In the genomic region with DNA sequence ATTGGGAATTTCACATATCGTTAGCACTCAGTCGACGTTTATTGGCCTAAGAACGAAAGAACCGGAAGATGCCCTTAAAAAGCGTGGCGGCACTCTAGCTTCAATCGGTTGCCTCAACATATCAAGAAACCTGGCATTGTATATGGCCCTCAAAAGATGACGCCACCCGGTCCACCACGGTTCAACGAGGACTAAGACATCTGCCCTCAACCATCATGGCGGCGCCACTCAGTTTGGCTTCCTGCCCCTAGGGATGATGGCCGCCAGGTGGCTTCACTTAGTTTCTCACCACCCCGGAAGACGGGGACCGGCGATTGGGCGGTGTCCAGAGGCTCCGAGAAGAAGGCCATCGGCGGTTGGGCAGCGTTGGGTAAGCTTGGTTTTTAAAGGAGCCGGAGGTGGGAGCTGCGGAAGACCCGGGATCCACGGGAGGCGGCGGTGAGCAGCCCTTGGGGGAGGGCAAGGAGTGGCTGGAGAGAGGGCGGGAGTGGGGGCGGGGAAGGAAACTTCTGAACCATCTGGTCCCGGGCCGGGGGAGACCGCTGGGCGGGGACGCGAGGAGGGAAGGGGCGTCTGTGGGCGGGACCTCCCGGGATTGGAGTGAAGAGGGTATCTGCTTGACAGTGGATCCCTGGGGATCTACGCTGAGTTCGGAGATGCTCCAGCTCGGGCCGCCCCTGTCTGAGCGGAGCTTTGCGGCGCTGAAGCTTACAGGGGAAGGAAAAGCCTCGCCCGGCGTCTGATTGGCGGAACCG, we compare ENCODE assay signal across 8 cellular contexts. TPM values are rescaled to one million over a fixed set of nuclear protein-coding genes. Genes with fewer than 3 reads are reported as not detected.
DNase-seq lines count a peak whose midpoint lies in the region; ATAC-seq and TF ChIP-seq lines count a peak whose summit lies in the region.

Gene PRR14, plus strand, starts transcription at position 592 of the 755 bp plus-strand sequence. CDS start 686 bp downstream, outside the sequence.

- no peaks in the 10 kb centered on the region for H3K27me3 Mint-ChIP-seq in T-helper 1 cell treated with Interleukin-12 subunit alpha and Interleukin-12 subunit beta and Interleukin-4 antibody, amounts not matched to agents 30 μg/mL and 1 μg/mL, for 36 hours (ENCODE audit: low read depth)

- H3K27ac Mint-ChIP-seq in T-helper 1 cell treated with Interleukin-12 subunit alpha and Interleukin-12 subunit beta and Interleukin-4 antibody, amounts not matched to agents 30 μg/mL and 1 μg/mL, for 36 hours, result peak within 1 kb of the TSS; percentile 97

- peak within 1 kb of the TSS; percentile 73 to 97 (median 88) for H3K4me3 ChIP-seq in heart right ventricle
- peak within 1 kb of the TSS; percentile 64 to 89 (median 82) for H3K4me3 ChIP-seq in upper lobe of left lung

- H3K9me3 Mint-ChIP-seq in T-helper 1 cell treated with Interleukin-12 subunit alpha and Interleukin-12 subunit beta and Interleukin-4 antibody, amounts not matched to agents 30 μg/mL and 1 μg/mL, for 36 hours, result no peaks in the 10 kb centered on the region

- no peak for TF ChIP-seq EP300 in upper lobe of left lung (IDR thresholded peaks at IDR 0.05)

- H3K4me1 Mint-ChIP-seq in T-helper 1 cell treated with Interleukin-12 subunit alpha and Interleukin-12 subunit beta and Interleukin-4 antibody, amounts not matched to agents 30 μg/mL and 1 μg/mL, for 36 hours (ENCODE audit: low read depth), result peaks cover 26% of the 10 kb centered on the region

- intact Hi-C loops in heart right ventricle (cut with DNase I) (loop anchor here in 4 of 10 donors (1.0 to 10.0 kb wide), 6 partner anchors 8 to 836 kb away; partner anchors contain the start of genes FBRS (in 2 of the 4), PAGR1 (in 1 of the 4), PPP4C (in 1 of the 4) and PRRT2 (in 1 of the 4)), posterior cingulate gyrus (cut with DNase I) (loop anchor here (1.0 to 5.0 kb wide), 3 partner anchors 8 to 78 kb away; partner anchors contain the start of genes FBRS, SRCAP and ZNF688)

- no peaks in the 10 kb centered on the region for H3K27me3 ChIP-seq in heart right ventricle
- H3K27me3 ChIP-seq in upper lobe of left lung, result no peaks in the 10 kb centered on the region

- H3K4me3 Mint-ChIP-seq in T-helper 1 cell treated with Interleukin-12 subunit alpha and Interleukin-12 subunit beta and Interleukin-4 antibody, amounts not matched to agents 30 μg/mL and 1 μg/mL, for 36 hours, result peak within 1 kb of the TSS; percentile 96

- H3K9me3 ChIP-seq in heart right ventricle (no peaks in the 10 kb centered on the region), upper lobe of left lung (no peaks in the 10 kb centered on the region)

- H3K36me3 Mint-ChIP-seq in T-helper 1 cell treated with Interleukin-12 subunit alpha and Interleukin-12 subunit beta and Interleukin-4 antibody, amounts not matched to agents 30 μg/mL and 1 μg/mL, for 36 hours (ENCODE audit: low read depth), result peaks cover 25% of the 10 kb centered on the region

- WGBS in heart right ventricle, 2 donors, result 1 to 2% methylated on average over 51 to 53 of the region's 53 CpGs
- 0 to 2% methylated on average over 49 to 52 of the region's 53 CpGs for WGBS in upper lobe of left lung, 2 donors

- H3K27ac ChIP-seq in heart right ventricle (peak within 1 kb of the TSS; percentile 89 to 98 (median 96)), upper lobe of left lung (peak within 1 kb of the TSS; percentile 92 to 97 (median 96))

- peaks cover 3 to 23% (median 19%) of the 10 kb centered on the region in 9 donors for H3K4me1 ChIP-seq in heart right ventricle
- peaks cover 12 to 23% (median 16%) of the 10 kb centered on the region in 4 donors for H3K4me1 ChIP-seq in upper lobe of left lung

- ATAC-seq in HG02884 (IDR thresholded peaks at IDR 0.05; ENCODE audit: unreplicated experiment), result peak; percentile 64
- ATAC-seq in heart right ventricle, result peak; percentile 91 to 96 (median 94)
- ATAC-seq in upper lobe of left lung (ENCODE audit: low FRiP score in 2 of 2), result peak; percentile 93 to 96

- H3K36me3 ChIP-seq in heart right ventricle, result peaks cover 0 to 34% (median 14%) of the 10 kb centered on the region in 9 donors
- H3K36me3 ChIP-seq in upper lobe of left lung, result peaks cover 23 to 34% (median 28%) of the 10 kb centered on the region in 4 donors

- peak in 1 of 4 donors; percentile 63 for TF ChIP-seq POLR2A in upper lobe of left lung (IDR thresholded peaks at IDR 0.05)

- TF ChIP-seq CTCF in GM13976 (IDR thresholded peaks at IDR 0.05; ENCODE audit: borderline replicate concordance, control extremely low read depth, extremely low read depth, insufficient read depth, missing control alignments) (peak; percentile 9), heart right ventricle (IDR thresholded peaks at IDR 0.05) (peak in 7 of 9 donors; percentile 8 to 51 (median 42)), upper lobe of left lung (IDR thresholded peaks at IDR 0.05) (peak in 5 of 6 experiments; percentile 42 to 91 (median 85))

- DNase-seq in GM13976 (ENCODE audit: low spot score) (peak; percentile 93), NCI-H1694 (lab: John Stamatoyannopoulos, UW) (peak; percentile 95), amniotic stem cell (lab: John Stamatoyannopoulos, UW) (peak; percentile 98), heart right ventricle (peak; percentile 99 to 100), posterior cingulate gyrus (peak; percentile 98 to 100 (median 100)), upper lobe of left lung (peak; percentile 94 to 99)

- in situ Hi-C loops in GM13976 (cut with MboI; ENCODE audit: low sequenced_read_pairs, unreplicated experiment), result no loop called here

RNA-seq across cellular contexts. Expression of gene PRR14, which starts in this region (rescaled TPM):
- total RNA-seq in heart right ventricle, result 10 to 100 TPM in 9 of 10 donors, 1 to 10 TPM in 1; 9.9 to 23.9 (median 16.7) TPM
- polyA plus RNA-seq in heart right ventricle, result 10 to 100 TPM; 26.8 to 58.1 TPM
- total RNA-seq in upper lobe of left lung, result 100 to 1,000 TPM in 1 of 6 donors, 10 to 100 TPM in 5; 34.5 to 160 (median 54.9) TPM

Comparison
In these comparisons a context has a peak if more than half of its experiments do, and no peak if none do; other contexts are left out.
1. Peak in every context shown above with its lines: DNase-seq, ATAC-seq, H3K4me3 ChIP-seq and H3K27ac ChIP-seq.
2. CTCF ChIP-seq: peak in every context shown above with its lines; median percentile 85 in upper lobe of left lung; 42 in heart right ventricle; 9 in GM13976.